ENCODE assay signal across 22 cellular contexts in the genomic region with DNA sequence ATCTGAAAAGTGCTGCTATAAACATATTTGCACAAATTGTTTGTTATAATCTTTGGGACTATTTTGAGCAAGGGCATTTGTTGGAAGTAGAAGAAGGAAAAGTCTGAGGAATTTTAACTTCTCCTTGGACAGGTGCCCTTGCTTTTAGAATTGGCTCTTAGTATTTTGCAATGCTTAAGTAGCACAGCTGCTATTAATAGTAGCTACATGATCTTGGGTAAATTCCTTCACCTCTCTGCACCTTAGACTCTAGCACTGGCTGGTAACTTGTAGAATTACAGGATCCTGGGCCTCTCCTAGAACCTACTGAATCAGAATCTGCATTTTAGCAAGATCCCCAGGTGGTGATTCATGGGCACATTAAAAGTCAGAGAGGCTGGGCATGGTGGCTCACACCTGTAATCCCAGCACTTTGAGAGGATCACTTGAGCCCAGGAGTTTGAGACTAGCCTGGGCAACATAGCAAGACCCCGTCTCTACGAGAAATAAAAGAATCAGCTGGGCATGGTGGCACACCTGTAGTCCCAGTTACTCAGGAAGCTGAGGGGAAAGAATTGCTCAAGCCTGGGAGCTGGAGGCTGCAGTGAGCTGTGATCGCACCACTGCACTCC. TPM values are rescaled to one million over a fixed set of nuclear protein-coding genes. Genes with fewer than 3 reads are reported as not detected.
DNase-seq lines count a peak whose midpoint lies in the region; ATAC-seq, FAIRE-seq and TF ChIP-seq lines count a peak whose summit lies in the region.
"Had no signal": no experiment of that assay in that cellular context is flagged by ENCODE, and none has a peak within 500 bp of the region (broad histone marks: within the 10 kb centered on the region; RNA-seq: fewer than 3 reads in every experiment).

No MANE protein-coding gene starts in this region.

- 97% methylated on average over 3 of the region's 3 CpGs for WGBS in mammary epithelial cell (ENCODE audit: low coverage, missing lambda C conversion rate)

- no peak overlapping the region for H3K4me3 Mint-ChIP-seq in activated CD8-positive, alpha-beta T cell treated with anti-CD3 and anti-CD28 coated beads for 36 hours
- H3K4me3 Mint-ChIP-seq: B cell had no signal

- no peaks in the 10 kb centered on the region for H3K27me3 Mint-ChIP-seq in activated CD8-positive, alpha-beta T cell treated with anti-CD3 and anti-CD28 coated beads for 36 hours
- H3K27me3 Mint-ChIP-seq: B cell had no signal

- no peak for ATAC-seq in activated CD8-positive, alpha-beta T cell treated with anti-CD3 and anti-CD28 coated beads for 36 hours
- ATAC-seq in HG02970 (IDR thresholded peaks at IDR 0.05; ENCODE audit: low FRiP score, unreplicated experiment), result no peak

- no peaks in the 10 kb centered on the region for H3K4me1 Mint-ChIP-seq in activated CD8-positive, alpha-beta T cell treated with anti-CD3 and anti-CD28 coated beads for 36 hours (ENCODE audit: low read depth)

- TF ChIP-seq CTCF in breast epithelium (IDR thresholded peaks at IDR 0.05) (no peak), mammary epithelial cell (conservative IDR thresholded peaks at IDR 0.05 in 1 of 2, IDR thresholded peaks at IDR 0.05 in 1 of 2; ENCODE audit: extremely low read depth in 1 of 2, insufficient read depth in 1 of 2, low read depth in 1 of 2, low read length in 2 of 2) (no peak), kidney (IDR thresholded peaks at IDR 0.05; ENCODE audit: borderline replicate concordance, extremely low read depth, insufficient read depth) (no peak)
- no peak for TF ChIP-seq CTCF in activated CD8-positive, alpha-beta T cell treated with anti-CD3 and anti-CD28 coated beads for 36 hours (IDR thresholded peaks at IDR 0.05)

- dilution Hi-C loops in mammary epithelial cell (cut with HindIII; ENCODE audit: low sequenced_read_pairs), result no loop called here

- H3K9me3 Mint-ChIP-seq in activated CD8-positive, alpha-beta T cell treated with anti-CD3 and anti-CD28 coated beads for 36 hours, result peaks cover 2% of the 10 kb centered on the region

- in situ Hi-C loops in mammary epithelial cell (cut with MboI; ENCODE audit: low sequenced_read_pairs in 2 of 2), result loop anchor here (5.0 to 10.0 kb wide), 2 partner anchors 66 to 183 kb away; a partner anchor contains a TSS

- no peak for TF ChIP-seq POLR2A in breast epithelium (IDR thresholded peaks at IDR 0.05)

- DNase-seq in breast epithelium (ENCODE audit: low spot score in 2 of 2), result no peak
- no peak for DNase-seq in mammary epithelial cell
- no peak for DNase-seq in kidney
- peak; percentile 76 for DNase-seq in renal cortical epithelial cell (ENCODE audit: low read depth)
- DNase-seq in activated CD8-positive, alpha-beta T cell treated with anti-CD3 and anti-CD28 coated beads for 36 hours, result no peak
- no peak for DNase-seq in stimulated activated naive CD4-positive, alpha-beta T cell (lab: John Stamatoyannopoulos, UW)
- no peak for DNase-seq in activated CD8-positive, alpha-beta memory T cell treated with anti-CD3 and anti-CD28 coated beads, Interleukin-2, amount 50 U/mL, for 4 hours
- DNase-seq: GM23248, HCEC 1CT, MV-4-11, NCI-H1417, NCI-H187, NCI-H2107, NCI-H510A, NCI-H774, SHP77 had no signal

- CTCF ChIA-PET in mammary epithelial cell (lab: Charles Lee; ENCODE audit: low non-redundant PET), result interaction anchor here (0.7 kb wide), 1 partner anchor 277 kb away, joined by 3 read pairs; no protein-coding TSS in a partner anchor
- CTCF ChIA-PET in activated CD8-positive, alpha-beta T cell treated with anti-CD3 and anti-CD28 coated beads for 36 hours (lab: Charles Lee), result interaction anchor here (0.7 to 5.1 kb wide), 4 partner anchors 12 to 93 kb away, joined by 3 to 30 read pairs (median 4); a partner anchor contains a TSS

- no peak overlapping the region for H3K27ac Mint-ChIP-seq in activated CD8-positive, alpha-beta T cell treated with anti-CD3 and anti-CD28 coated beads for 36 hours
- H3K27ac Mint-ChIP-seq: B cell had no signal

- H3K9ac ChIP-seq in mammary epithelial cell (ENCODE audit: insufficient read depth, low read length) (no peak overlapping the region), kidney (ENCODE audit: low read length in 2 of 2) (no peak overlapping the region)
- H3K9ac ChIP-seq: GM23248, KMS-11 had no signal

- POLR2A ChIA-PET in activated CD8-positive, alpha-beta T cell treated with anti-CD3 and anti-CD28 coated beads for 36 hours (lab: Charles Lee), result no interaction called here

- H3K36me3 Mint-ChIP-seq in activated CD8-positive, alpha-beta T cell treated with anti-CD3 and anti-CD28 coated beads for 36 hours (ENCODE audit: low read depth), result no peaks in the 10 kb centered on the region

- BruUV-seq in mammary epithelial cell (replicated peaks; lab: Mats Ljungman, UMichigan), result no TSS peak

- FAIRE-seq in kidney (lab: Jason Lieb, UNC), result no peak
- FAIRE-seq: G401.6 had no signal

- no peaks in the 10 kb centered on the region for H4K20me1 ChIP-seq in mammary epithelial cell (ENCODE audit: insufficient read depth, low read length)

- H3K36me3 ChIP-seq in breast epithelium (no peaks in the 10 kb centered on the region), mammary epithelial cell (ENCODE audit: insufficient read depth, low read length) (no peaks in the 10 kb centered on the region), kidney (ENCODE audit: control insufficient read depth in 1 of 2, insufficient read depth in 2 of 2, low read length in 2 of 2) (no peaks in the 10 kb centered on the region)

- H3K4me3 ChIP-seq in breast epithelium (no peak overlapping the region), mammary epithelial cell (replicated peaks in 1 of 3; ENCODE audit: insufficient read depth in 1 of 3, low read depth in 2 of 3, low read length in 3 of 3) (no peak overlapping the region), kidney (ENCODE audit: low read length in 2 of 2) (no peak overlapping the region)
- H3K4me3 ChIP-seq: GM23248, SK-N-MC had no signal

- intact Hi-C loops in breast epithelium (cut with DNase I; ENCODE audit: low total_unique reads) (loop anchor here (10.0 kb wide), 1 partner anchor 73 kb away; no protein-coding TSS in a partner anchor), mammary epithelial cell (cut with micrococcal nuclease) (no loop called here), kidney (cut with DNase I) (no loop called here)
- intact Hi-C loops in activated CD8-positive, alpha-beta T cell treated with anti-CD3 and anti-CD28 coated beads for 36 hours (cut with micrococcal nuclease), result no loop called here

- H3K27ac ChIP-seq in breast epithelium, result peak overlapping the region; percentile 17 to 30
- H3K27ac ChIP-seq in mammary epithelial cell (ENCODE audit: insufficient read depth, low read depth, low read length), result no peak overlapping the region
- peak overlapping the region; percentile 59 to 86 for H3K27ac ChIP-seq in kidney (ENCODE audit: low read depth in 2 of 2, low read length in 2 of 2)
- H3K27ac ChIP-seq: 22Rv1, GM23248, KMS-11, SK-N-MC had no signal

- no peak overlapping the region for H2AFZ ChIP-seq in mammary epithelial cell (ENCODE audit: low read depth, low read length)
- H2AFZ ChIP-seq: GM23248 had no signal

- H3K79me2 ChIP-seq in mammary epithelial cell (ENCODE audit: insufficient read depth, low read length), result no peaks in the 10 kb centered on the region

- H3K27me3 ChIP-seq in breast epithelium (no peaks in the 10 kb centered on the region), mammary epithelial cell (ENCODE audit: insufficient read depth, low read length) (no peaks in the 10 kb centered on the region)

- H3K9me3 ChIP-seq in breast epithelium, result no peaks in the 10 kb centered on the region
- H3K9me3 ChIP-seq in mammary epithelial cell (replicated peaks; ENCODE audit: insufficient read depth, low read length), result no peaks in the 10 kb centered on the region
- H3K9me3 ChIP-seq in kidney (ENCODE audit: control insufficient read depth in 1 of 2, low read length in 2 of 2), result no peaks in the 10 kb centered on the region

- no peaks in the 10 kb centered on the region for H3K4me1 ChIP-seq in breast epithelium
- H3K4me1 ChIP-seq in mammary epithelial cell (ENCODE audit: insufficient read depth, low read length), result no peaks in the 10 kb centered on the region
- peaks cover 4 to 12% of the 10 kb centered on the region in 2 donors for H3K4me1 ChIP-seq in kidney (ENCODE audit: control insufficient read depth in 1 of 2, insufficient read depth in 1 of 2, low read depth in 1 of 2, low read length in 2 of 2)

- H3K4me2 ChIP-seq in mammary epithelial cell (ENCODE audit: insufficient read depth, low read depth, low read length), result no peak overlapping the region
- H3K4me2 ChIP-seq: KMS-11 had no signal

RNA-seq across cellular contexts. Expression of a gene that starts 10.8 kb away (rescaled TPM):
- total RNA-seq in breast epithelium, result 1 to 10 TPM; 5.4 to 8.2 (median 6.1) TPM
- 10 to 100 TPM; 15.8 to 19.5 TPM for total RNA-seq in mammary epithelial cell
- polyA plus RNA-seq in mammary epithelial cell, result 10.6 TPM
- polyA minus RNA-seq in mammary epithelial cell, result 33.7 TPM
- 14.2 TPM for total RNA-seq in kidney
- polyA plus RNA-seq in kidney (ENCODE audit: insufficient read depth, low read depth, low replicate concordance), result 9.0 TPM
- total RNA-seq in renal cortical epithelial cell, result 8.5 and 12.8 TPM in 2 replicates
- 10 to 100 TPM; 11.7 to 12.7 TPM for total RNA-seq in activated CD8-positive, alpha-beta T cell treated with anti-CD3 and anti-CD28 coated beads for 36 hours

RNA-seq across cellular contexts. Expression of a gene that starts 32.3 kb away (rescaled TPM):
- total RNA-seq in breast epithelium (1 to 10 TPM in 1 of 3 donors, under 1 TPM in 1, not detected in 1; 0.29 to 2.0 TPM), mammary epithelial cell (not detected), kidney (1.9 TPM), renal cortical epithelial cell (under 0.01 and 3.1 TPM in 2 replicates)
- polyA plus RNA-seq in mammary epithelial cell (0.01 TPM), kidney (ENCODE audit: insufficient read depth, low read depth, low replicate concordance) (1.5 TPM)
- polyA minus RNA-seq in mammary epithelial cell, result not detected
- total RNA-seq in activated CD8-positive, alpha-beta T cell treated with anti-CD3 and anti-CD28 coated beads for 36 hours, result 1 to 10 TPM in 1 of 2 experiments, under 1 TPM in 1; 0.51 to 1.1 TPM
- total RNA-seq: GM23248 had no signal
